ENCODE assay signal across 23 cellular contexts in genomic region chr10:122493761-122494160, GRCh38. TPM values are rescaled to one million over a fixed set of nuclear protein-coding genes. Genes with fewer than 3 reads are reported as not detected.
DNase-seq lines count a peak whose midpoint lies in the region; ATAC-seq and TF ChIP-seq lines count a peak whose summit lies in the region.
"Had no signal": no experiment of that assay in that cellular context is flagged by ENCODE, and none has a peak within 500 bp of the region (broad histone marks: within the 10 kb centered on the region; RNA-seq: fewer than 3 reads in every experiment).

No MANE protein-coding gene starts in this region.

- no peaks in the 10 kb centered on the region for H3K36me3 Mint-ChIP-seq in dendritic cell treated with granulocyte-macrophage colony-stimulating factor and Interleukin-4, amounts not matched to agents 40 ng/mL and 50 ng/mL, for 4 days (ENCODE audit: low read depth)
- H3K36me3 Mint-ChIP-seq in natural killer cell = no peaks in the 10 kb centered on the region
- H3K36me3 Mint-ChIP-seq: CD14-positive monocyte; natural killer cell treated with Interleukin-12 subunit alpha and Interleukin-12 subunit beta and Interleukin-15 and Interleukin-18, amount 100 ng/mL, for 72 hours had no signal

- H3K4me3 ChIP-seq in Panc1 (ENCODE audit: low read depth in 2 of 2, low read length in 2 of 2) = no peak overlapping the region
- H3K4me3 ChIP-seq in mesenchymal stem cell (ENCODE audit: insufficient read depth in 1 of 2, low read depth in 1 of 2, low read length in 2 of 2) = peak overlapping the region in 1 of 2 experiments; percentile 56
- H3K4me3 ChIP-seq: spleen had no signal

- intact Hi-C loops in Panc1 (cut with micrococcal nuclease; ENCODE audit: unreplicated experiment) (no loop called here), natural killer cell (cut with micrococcal nuclease) (no loop called here)
- intact Hi-C loops in dendritic cell treated with granulocyte-macrophage colony-stimulating factor and Interleukin-4, amounts not matched to agents 40 ng/mL and 50 ng/mL, for 4 days (cut with micrococcal nuclease) = no loop called here

- H3K27ac Mint-ChIP-seq in dendritic cell treated with granulocyte-macrophage colony-stimulating factor and Interleukin-4, amounts not matched to agents 40 ng/mL and 50 ng/mL, for 4 days = peak overlapping the region; percentile 26
- no peak overlapping the region for H3K27ac Mint-ChIP-seq in natural killer cell
- H3K27ac Mint-ChIP-seq: activated CD4-positive, alpha-beta T cell treated with anti-CD3 and anti-CD28 coated beads for 36 hours; activated T-helper 2 cell treated with anti-CD3 and anti-CD28 coated beads, Interferon-gamma antibody, Interleukin-2, Interleukin-4, amounts not matched to agents 10 μg/mL and 5 μg/mL and 100 μg/mL, durations not matched to agents 14 hours and 24 hours and 36 hours; natural killer cell treated with Interleukin-12 subunit alpha and Interleukin-12 subunit beta and Interleukin-15 and Interleukin-18, amount 100 ng/mL, for 72 hours; progenitor cell of endocrine pancreas had no signal

- H3K4me1 Mint-ChIP-seq in dendritic cell treated with granulocyte-macrophage colony-stimulating factor and Interleukin-4, amounts not matched to agents 40 ng/mL and 50 ng/mL, for 4 days (ENCODE audit: low read depth) = peaks cover 31% of the 10 kb centered on the region
- H3K4me1 Mint-ChIP-seq in natural killer cell = no peaks in the 10 kb centered on the region

- H3K4me1 ChIP-seq in Panc1 (ENCODE audit: control insufficient read depth, insufficient read depth, low read length) (no peaks in the 10 kb centered on the region), mesenchymal stem cell (ENCODE audit: control insufficient read depth, insufficient read depth, low read depth, low read length) (peaks cover 12% of the 10 kb centered on the region)

- H2BK12ac ChIP-seq in mesenchymal stem cell (ENCODE audit: low read length in 2 of 2) = peak overlapping the region in 1 of 2 experiments; percentile 59

- H3K18ac ChIP-seq in mesenchymal stem cell (ENCODE audit: low read depth in 1 of 2, low read length in 2 of 2) = peak overlapping the region in 1 of 2 experiments; percentile 67

- H3K27ac ChIP-seq in Panc1 (ENCODE audit: low read length) (no peak overlapping the region), mesenchymal stem cell (ENCODE audit: low read length, poor library complexity, severe bottlenecking) (no peak overlapping the region), substantia nigra (ENCODE audit: low read depth, low read length, poor library complexity, severe bottlenecking) (peak overlapping the region; percentile 76)

- H3K4me2 ChIP-seq in mesenchymal stem cell (ENCODE audit: low read length, poor library complexity, severe bottlenecking) = no peak overlapping the region

- no peaks in the 10 kb centered on the region; the same call in 1 of the 2 replicates for H3K27me3 ChIP-seq in Panc1 (ENCODE audit: control insufficient read depth, insufficient read depth, low read length)
- H3K27me3 ChIP-seq in mesenchymal stem cell (ENCODE audit: control insufficient read depth in 1 of 2, insufficient read depth in 1 of 2, low read length in 2 of 2) = no peaks in the 10 kb centered on the region

- ATAC-seq in Panc1 (peak; percentile 44), natural killer cell (no peak)
- ATAC-seq: activated CD4-positive, alpha-beta T cell treated with anti-CD3 and anti-CD28 coated beads for 36 hours; natural killer cell treated with Interleukin-12 subunit alpha and Interleukin-12 subunit beta and Interleukin-15 and Interleukin-18, amount 100 ng/mL, for 72 hours had no signal

- H2BK120ac ChIP-seq in mesenchymal stem cell (ENCODE audit: low read depth, low read length) = no peak overlapping the region

- DNase-seq in Panc1 (ENCODE audit: low read depth, low spot score) = no peak
- DNase-seq in mesenchymal stem cell = no peak
- no peak for DNase-seq in substantia nigra (lab: John Stamatoyannopoulos, UW)
- DNase-seq in natural killer cell = no peak
- no peak for DNase-seq in Ammon's horn (ENCODE audit: low spot score)
- DNase-seq in NCI-H526 (lab: John Stamatoyannopoulos, UW) = no peak
- no peak for DNase-seq in NCI-H1694 treated with DMSO at 0.1 percent for 48 hours (lab: John Stamatoyannopoulos, UW)
- DNase-seq: ACHN; activated CD4-positive, alpha-beta T cell treated with anti-CD3 and anti-CD28 coated beads for 36 hours; left cardiac atrium; NCI-H2107; NCI-H524 treated with DMSO at 0.1 percent for 48 hours; Right ventricle myocardium superior; spleen; stimulated activated CD4-positive, alpha-beta T cell treated with anti-CD3 and anti-CD28 coated beads, Interleukin-4, amount 100 ng/mL, for 4 hours had no signal

- H3K14ac ChIP-seq in mesenchymal stem cell (ENCODE audit: low read length in 2 of 2) = no peak overlapping the region

- H3K23ac ChIP-seq in mesenchymal stem cell (ENCODE audit: low read length in 2 of 2) = no peak overlapping the region

- in situ Hi-C loops in Panc1 (cut with HindIII; ENCODE audit: low pct_unique_long_range_greater_than_20kb, low sequenced_read_pairs) = no loop called here

- no peak overlapping the region for H3K4me3 Mint-ChIP-seq in dendritic cell treated with granulocyte-macrophage colony-stimulating factor and Interleukin-4, amounts not matched to agents 40 ng/mL and 50 ng/mL, for 4 days
- H3K4me3 Mint-ChIP-seq in natural killer cell = no peak overlapping the region
- H3K4me3 Mint-ChIP-seq: activated CD4-positive, alpha-beta T cell treated with anti-CD3 and anti-CD28 coated beads for 36 hours; CD14-positive monocyte; natural killer cell treated with Interleukin-12 subunit alpha and Interleukin-12 subunit beta and Interleukin-15 and Interleukin-18, amount 100 ng/mL, for 72 hours had no signal

- H3K27me3 Mint-ChIP-seq in dendritic cell treated with granulocyte-macrophage colony-stimulating factor and Interleukin-4, amounts not matched to agents 40 ng/mL and 50 ng/mL, for 4 days = peaks cover 67% of the 10 kb centered on the region
- H3K27me3 Mint-ChIP-seq in natural killer cell (ENCODE audit: low read depth in 2 of 2) = peaks cover 12 to 33% of the 10 kb centered on the region in 2 donors

- TF ChIP-seq CTCF in Panc1 (IDR thresholded peaks at IDR 0.05) = no peak
- TF ChIP-seq CTCF in natural killer cell (IDR thresholded peaks at IDR 0.05) = no peak

- H2AK5ac ChIP-seq in mesenchymal stem cell (ENCODE audit: low read length, severe bottlenecking) = no peak overlapping the region

- CTCF ChIA-PET in Panc1 (lab: Charles Lee) = no interaction called here

- peaks cover 2% of the 10 kb centered on the region for H3K79me1 ChIP-seq in mesenchymal stem cell (replicated peaks; ENCODE audit: low read length, poor library complexity, severe bottlenecking)

- 89% methylated on average over 4 of the region's 4 CpGs for WGBS in mesenchymal stem cell

- H3K9me3 Mint-ChIP-seq in dendritic cell treated with granulocyte-macrophage colony-stimulating factor and Interleukin-4, amounts not matched to agents 40 ng/mL and 50 ng/mL, for 4 days = no peaks in the 10 kb centered on the region
- H3K9me3 Mint-ChIP-seq in natural killer cell = no peaks in the 10 kb centered on the region
- H3K9me3 Mint-ChIP-seq: activated T-helper 2 cell treated with anti-CD3 and anti-CD28 coated beads, Interferon-gamma antibody, Interleukin-2, Interleukin-4, amounts not matched to agents 10 μg/mL and 5 μg/mL and 100 μg/mL, durations not matched to agents 14 hours and 24 hours and 36 hours; natural killer cell treated with Interleukin-12 subunit alpha and Interleukin-12 subunit beta and Interleukin-15 and Interleukin-18, amount 100 ng/mL, for 72 hours had no signal

- POLR2A ChIA-PET in Panc1 (lab: Charles Lee) = no interaction called here

- H2BK5ac ChIP-seq in mesenchymal stem cell (ENCODE audit: low read depth, low read length, poor library complexity, severe bottlenecking) = no peak overlapping the region

- H3K9me3 ChIP-seq in Panc1 (ENCODE audit: control insufficient read depth, insufficient read depth, low read depth, low read length) = no peaks in the 10 kb centered on the region
- no peaks in the 10 kb centered on the region for H3K9me3 ChIP-seq in mesenchymal stem cell (ENCODE audit: control insufficient read depth, low read length)
- H3K9me3 ChIP-seq: spleen had no signal

- no peak overlapping the region for H4K91ac ChIP-seq in mesenchymal stem cell (ENCODE audit: low read length)

- peak overlapping the region; percentile 81 for H3K9ac ChIP-seq in mesenchymal stem cell (ENCODE audit: low read length)

- no TSS peak for BruUV-seq in Panc1 (replicated peaks; lab: Mats Ljungman, UMichigan)

- H3K36me3 ChIP-seq in Panc1 (ENCODE audit: control insufficient read depth, insufficient read depth, low read length) = no peaks in the 10 kb centered on the region
- H3K36me3 ChIP-seq in mesenchymal stem cell (ENCODE audit: control insufficient read depth in 1 of 2, insufficient read depth in 2 of 2, low read depth in 1 of 2, low read length in 2 of 2) = peaks cover 20 to 59% of the 10 kb centered on the region in 2 experiments
- H3K36me3 ChIP-seq: spleen had no signal

- H2AFZ ChIP-seq in mesenchymal stem cell (ENCODE audit: low read depth, low read length) = no peak overlapping the region

- no peak overlapping the region for H2BK15ac ChIP-seq in mesenchymal stem cell (ENCODE audit: low read depth, poor library complexity, severe bottlenecking)

- H3K4ac ChIP-seq in mesenchymal stem cell (ENCODE audit: low read depth in 1 of 2, low read length in 2 of 2) = peak overlapping the region in 1 of 2 experiments; percentile 46

- H4K8ac ChIP-seq in mesenchymal stem cell (ENCODE audit: low read length) = no peak overlapping the region

RNA-seq across cellular contexts. Expression of gene HTRA1, which starts 32.4 kb away (rescaled TPM):
- total RNA-seq in Panc1 (2021; ENCODE audit: unreplicated experiment) = 32.8 TPM
- 50.5 TPM for polyA plus RNA-seq in Panc1 (2012; ENCODE audit: insufficient read length)
- 204 TPM for polyA plus RNA-seq in mesenchymal stem cell (2013, experiment 1 of 2)
- polyA plus RNA-seq in mesenchymal stem cell (2013, experiment 2 of 2) = 204 TPM
- not detected for total RNA-seq in natural killer cell
- total RNA-seq: activated CD4-positive, alpha-beta T cell treated with anti-CD3 and anti-CD28 coated beads for 36 hours; activated T-helper 2 cell treated with anti-CD3 and anti-CD28 coated beads, Interferon-gamma antibody, Interleukin-2, Interleukin-4, amounts not matched to agents 10 μg/mL and 5 μg/mL and 100 μg/mL, durations not matched to agents 14 hours and 24 hours and 36 hours; natural killer cell treated with Interleukin-12 subunit alpha and Interleukin-12 subunit beta and Interleukin-15 and Interleukin-18, amount 100 ng/mL, for 72 hours had no signal

RNA-seq across cellular contexts. Expression of gene ARMS2, which starts 39.3 kb away (rescaled TPM):
- not detected for total RNA-seq in Panc1 (2021; ENCODE audit: unreplicated experiment)
- polyA plus RNA-seq in Panc1 (2012; ENCODE audit: insufficient read length) = not detected
- polyA plus RNA-seq in mesenchymal stem cell (2013, experiment 1 of 2) = not detected
- polyA plus RNA-seq in mesenchymal stem cell (2013, experiment 2 of 2) = not detected
- not detected for total RNA-seq in natural killer cell
- total RNA-seq: activated CD4-positive, alpha-beta T cell treated with anti-CD3 and anti-CD28 coated beads for 36 hours; activated T-helper 2 cell treated with anti-CD3 and anti-CD28 coated beads, Interferon-gamma antibody, Interleukin-2, Interleukin-4, amounts not matched to agents 10 μg/mL and 5 μg/mL and 100 μg/mL, durations not matched to agents 14 hours and 24 hours and 36 hours; dermis microvascular lymphatic vessel endothelial cell; glomerular endothelial cell; HepG2; left cardiac atrium; natural killer cell treated with Interleukin-12 subunit alpha and Interleukin-12 subunit beta and Interleukin-15 and Interleukin-18, amount 100 ng/mL, for 72 hours; progenitor cell of endocrine pancreas; Right ventricle myocardium superior; spleen had no signal
- polyA plus RNA-seq: CD14-positive monocyte, HepG2, spleen had no signal

Comparison
In these comparisons a context has a peak if more than half of its experiments do, and no peak if none do; other contexts are left out.
1. RNA of gene HTRA1, which starts 32.4 kb away (total RNA-seq): 32.8 TPM in Panc1 (single experiment); not detected in natural killer cell; every median in the first group is over 10 times any median in the second.